1 cellular context compared by ENCODE assay signal in the genomic region with DNA sequence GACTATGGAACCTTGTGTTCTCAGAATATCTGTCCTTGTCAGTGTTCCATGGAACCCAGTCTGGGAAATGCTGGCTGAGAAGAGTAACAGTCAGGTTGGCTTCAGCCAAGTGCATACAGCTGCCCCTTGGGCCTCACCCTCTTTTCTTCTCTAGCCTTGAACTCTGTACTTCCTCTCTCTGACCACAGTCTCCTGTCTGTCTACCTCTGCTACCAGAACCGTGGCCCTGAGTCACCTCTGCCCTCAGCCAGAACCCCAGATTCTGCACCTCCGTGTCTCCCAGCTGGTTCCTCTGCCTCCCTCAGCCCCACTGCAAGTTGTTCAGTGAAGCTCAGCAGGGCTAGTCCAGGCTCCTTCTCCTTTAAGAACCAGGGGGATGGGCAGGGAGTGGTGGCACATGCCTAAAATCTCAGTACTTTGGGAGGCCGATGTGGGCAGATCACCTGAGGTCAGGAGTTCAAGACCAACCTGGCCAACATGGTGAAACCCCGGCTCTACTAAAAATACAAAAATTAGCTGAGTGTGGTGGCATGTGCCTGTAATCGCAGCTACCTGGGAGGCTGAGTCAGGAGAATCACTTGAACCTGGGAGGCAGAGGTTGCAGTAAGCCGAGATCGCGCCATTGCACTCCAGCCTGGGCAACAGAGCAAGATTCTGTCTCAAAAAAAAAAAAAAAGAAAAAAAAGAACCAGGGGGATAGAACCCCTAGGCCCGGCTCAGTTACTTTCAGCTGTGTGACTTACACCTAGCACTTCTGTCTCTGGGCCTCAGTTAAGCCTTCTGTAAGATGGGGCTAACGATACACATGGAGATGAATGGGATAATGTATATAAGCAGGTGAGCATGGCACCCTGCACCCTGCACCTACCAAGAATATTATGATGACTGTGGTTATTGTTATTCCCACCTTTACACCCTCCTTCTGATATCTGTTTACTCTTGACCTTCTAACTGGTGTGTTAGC.
TF ChIP-seq lines count a peak whose summit lies in the region.

No MANE protein-coding gene starts in this region.

TF ChIP-seq in GM12878, 131 proteins besides CTCF, POLR2A, EP300 and RAD21 (continued from another document):
- TF ChIP-seq, protein P1, sequence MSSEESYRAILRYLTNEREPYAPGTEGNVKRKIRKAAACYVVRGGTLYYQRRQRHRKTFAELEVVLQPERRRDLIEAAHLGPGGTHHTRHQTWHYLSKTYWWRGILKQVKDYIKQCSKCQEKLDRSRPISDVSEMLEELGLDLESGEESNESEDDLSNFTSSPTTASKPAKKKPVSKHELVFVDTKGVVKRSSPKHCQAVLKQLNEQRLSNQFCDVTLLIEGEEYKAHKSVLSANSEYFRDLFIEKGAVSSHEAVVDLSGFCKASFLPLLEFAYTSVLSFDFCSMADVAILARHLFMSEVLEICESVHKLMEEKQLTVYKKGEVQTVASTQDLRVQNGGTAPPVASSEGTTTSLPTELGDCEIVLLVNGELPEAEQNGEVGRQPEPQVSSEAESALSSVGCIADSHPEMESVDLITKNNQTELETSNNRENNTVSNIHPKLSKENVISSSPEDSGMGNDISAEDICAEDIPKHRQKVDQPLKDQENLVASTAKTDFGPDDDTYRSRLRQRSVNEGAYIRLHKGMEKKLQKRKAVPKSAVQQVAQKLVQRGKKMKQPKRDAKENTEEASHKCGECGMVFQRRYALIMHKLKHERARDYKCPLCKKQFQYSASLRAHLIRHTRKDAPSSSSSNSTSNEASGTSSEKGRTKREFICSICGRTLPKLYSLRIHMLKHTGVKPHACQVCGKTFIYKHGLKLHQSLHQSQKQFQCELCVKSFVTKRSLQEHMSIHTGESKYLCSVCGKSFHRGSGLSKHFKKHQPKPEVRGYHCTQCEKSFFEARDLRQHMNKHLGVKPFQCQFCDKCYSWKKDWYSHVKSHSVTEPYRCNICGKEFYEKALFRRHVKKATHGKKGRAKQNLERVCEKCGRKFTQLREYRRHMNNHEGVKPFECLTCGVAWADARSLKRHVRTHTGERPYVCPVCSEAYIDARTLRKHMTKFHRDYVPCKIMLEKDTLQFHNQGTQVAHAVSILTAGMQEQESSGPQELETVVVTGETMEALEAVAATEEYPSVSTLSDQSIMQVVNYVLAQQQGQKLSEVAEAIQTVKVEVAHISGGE (CRISPR knock-in tag; IDR thresholded peaks at IDR 0.05) = no peak
- TF ChIP-seq ZNF622 (IDR thresholded peaks at IDR 0.05) (no peak), CUX1 (IDR thresholded peaks at IDR 0.05; ENCODE audit: insufficient replicate concordance, low read depth, low read length) (no peak), ZZZ3 (IDR thresholded peaks at IDR 0.05; ENCODE audit: control insufficient read depth, insufficient read length, low read depth) (no peak), RAD51 (IDR thresholded peaks at IDR 0.05) (no peak), MEF2A (IDR thresholded peaks at IDR 0.05; ENCODE audit: insufficient read depth, low read depth, low read length) (no peak), SIX5 (IDR thresholded peaks at IDR 0.05; ENCODE audit: low read depth, low read length, severe bottlenecking) (no peak), NR2F1 (conservative IDR thresholded peaks at IDR 0.05) (peak; percentile 92), CBX5 (IDR thresholded peaks at IDR 0.05; ENCODE audit: low read depth) (no peak), ZNF217 (IDR thresholded peaks at IDR 0.05) (no peak), TCF3 (IDR thresholded peaks at IDR 0.05; ENCODE audit: borderline replicate concordance, insufficient read depth, low read depth, low read length) (peak; percentile 49; the same call in 1 of the 2 replicates), NFIC (IDR thresholded peaks at IDR 0.05; ENCODE audit: low read depth, low read length) (no peak; the same call in 1 of the 2 replicates)
- TF ChIP-seq, protein P2, sequence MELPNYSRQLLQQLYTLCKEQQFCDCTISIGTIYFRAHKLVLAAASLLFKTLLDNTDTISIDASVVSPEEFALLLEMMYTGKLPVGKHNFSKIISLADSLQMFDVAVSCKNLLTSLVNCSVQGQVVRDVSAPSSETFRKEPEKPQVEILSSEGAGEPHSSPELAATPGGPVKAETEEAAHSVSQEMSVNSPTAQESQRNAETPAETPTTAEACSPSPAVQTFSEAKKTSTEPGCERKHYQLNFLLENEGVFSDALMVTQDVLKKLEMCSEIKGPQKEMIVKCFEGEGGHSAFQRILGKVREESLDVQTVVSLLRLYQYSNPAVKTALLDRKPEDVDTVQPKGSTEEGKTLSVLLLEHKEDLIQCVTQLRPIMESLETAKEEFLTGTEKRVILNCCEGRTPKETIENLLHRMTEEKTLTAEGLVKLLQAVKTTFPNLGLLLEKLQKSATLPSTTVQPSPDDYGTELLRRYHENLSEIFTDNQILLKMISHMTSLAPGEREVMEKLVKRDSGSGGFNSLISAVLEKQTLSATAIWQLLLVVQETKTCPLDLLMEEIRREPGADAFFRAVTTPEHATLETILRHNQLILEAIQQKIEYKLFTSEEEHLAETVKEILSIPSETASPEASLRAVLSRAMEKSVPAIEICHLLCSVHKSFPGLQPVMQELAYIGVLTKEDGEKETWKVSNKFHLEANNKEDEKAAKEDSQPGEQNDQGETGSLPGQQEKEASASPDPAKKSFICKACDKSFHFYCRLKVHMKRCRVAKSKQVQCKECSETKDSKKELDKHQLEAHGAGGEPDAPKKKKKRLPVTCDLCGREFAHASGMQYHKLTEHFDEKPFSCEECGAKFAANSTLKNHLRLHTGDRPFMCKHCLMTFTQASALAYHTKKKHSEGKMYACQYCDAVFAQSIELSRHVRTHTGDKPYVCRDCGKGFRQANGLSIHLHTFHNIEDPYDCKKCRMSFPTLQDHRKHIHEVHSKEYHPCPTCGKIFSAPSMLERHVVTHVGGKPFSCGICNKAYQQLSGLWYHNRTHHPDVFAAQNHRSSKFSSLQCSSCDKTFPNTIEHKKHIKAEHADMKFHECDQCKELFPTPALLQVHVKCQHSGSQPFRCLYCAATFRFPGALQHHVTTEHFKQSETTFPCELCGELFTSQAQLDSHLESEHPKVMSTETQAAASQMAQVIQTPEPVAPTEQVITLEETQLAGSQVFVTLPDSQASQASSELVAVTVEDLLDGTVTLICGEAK (IDR thresholded peaks at IDR 0.05; ENCODE audit: borderline replicate concordance) = no peak
- TF ChIP-seq, protein P3, sequence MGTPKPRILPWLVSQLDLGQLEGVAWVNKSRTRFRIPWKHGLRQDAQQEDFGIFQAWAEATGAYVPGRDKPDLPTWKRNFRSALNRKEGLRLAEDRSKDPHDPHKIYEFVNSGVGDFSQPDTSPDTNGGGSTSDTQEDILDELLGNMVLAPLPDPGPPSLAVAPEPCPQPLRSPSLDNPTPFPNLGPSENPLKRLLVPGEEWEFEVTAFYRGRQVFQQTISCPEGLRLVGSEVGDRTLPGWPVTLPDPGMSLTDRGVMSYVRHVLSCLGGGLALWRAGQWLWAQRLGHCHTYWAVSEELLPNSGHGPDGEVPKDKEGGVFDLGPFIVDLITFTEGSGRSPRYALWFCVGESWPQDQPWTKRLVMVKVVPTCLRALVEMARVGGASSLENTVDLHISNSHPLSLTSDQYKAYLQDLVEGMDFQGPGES (IDR thresholded peaks at IDR 0.05) = no peak
